ENCODE assay signal across 20 cellular contexts in genomic region chr6:84017709-84018452, GRCh38. TPM values are rescaled to one million over a fixed set of nuclear protein-coding genes. Genes with fewer than 3 reads are reported as not detected.
DNase-seq lines count a peak whose midpoint lies in the region; ATAC-seq and TF ChIP-seq lines count a peak whose summit lies in the region.
"Had no signal": no experiment of that assay in that cellular context is flagged by ENCODE, and none has a peak within 500 bp of the region (broad histone marks: within the 10 kb centered on the region; RNA-seq: fewer than 3 reads in every experiment).

No MANE protein-coding gene starts in this region.

- H3K9me3 Mint-ChIP-seq in stimulated activated naive CD8-positive, alpha-beta T cell treated with anti-CD3 and anti-CD28 coated beads, Interleukin-15, amount 100 ng/mL, for 72 hours = no peaks in the 10 kb centered on the region
- H3K9me3 Mint-ChIP-seq: activated CD4-positive, alpha-beta memory T cell treated with anti-CD3 and anti-CD28 coated beads for 36 hours; activated naive CD8-positive, alpha-beta T cell treated with anti-CD3 and anti-CD28 coated beads for 36 hours; activated T-cell treated with anti-CD3 and anti-CD28 coated beads, Interleukin-2, amount 50 U/mL, for 4 hours; dendritic cell treated with granulocyte-macrophage colony-stimulating factor and Interleukin-4, amounts not matched to agents 40 ng/mL and 50 ng/mL, for 4 days; IgD-negative memory B cell had no signal

- 55 to 74% (median 68%) methylated on average over 1 of the region's 1 CpG for WGBS in spleen, 5 donors
- WGBS in esophagus squamous epithelium, 2 donors = 59 to 75% methylated on average over 1 of the region's 1 CpG

- no peak for TF ChIP-seq POLR2A in spleen (IDR thresholded peaks at IDR 0.05)
- no peak for TF ChIP-seq POLR2A in esophagus squamous epithelium (IDR thresholded peaks at IDR 0.05)

- H3K27ac Mint-ChIP-seq in stimulated activated naive CD8-positive, alpha-beta T cell treated with anti-CD3 and anti-CD28 coated beads, Interleukin-15, amount 100 ng/mL, for 72 hours = no peak overlapping the region
- H3K27ac Mint-ChIP-seq: activated CD4-positive, alpha-beta memory T cell treated with anti-CD3 and anti-CD28 coated beads for 36 hours; activated naive CD8-positive, alpha-beta T cell treated with anti-CD3 and anti-CD28 coated beads for 36 hours; dendritic cell treated with granulocyte-macrophage colony-stimulating factor and Interleukin-4, amounts not matched to agents 40 ng/mL and 50 ng/mL, for 4 days; IgD-negative memory B cell; naive B cell had no signal

- no peaks in the 10 kb centered on the region for H3K4me1 Mint-ChIP-seq in stimulated activated naive CD8-positive, alpha-beta T cell treated with anti-CD3 and anti-CD28 coated beads, Interleukin-15, amount 100 ng/mL, for 72 hours
- H3K4me1 Mint-ChIP-seq: activated naive CD8-positive, alpha-beta T cell treated with anti-CD3 and anti-CD28 coated beads for 36 hours; IgD-negative memory B cell; naive B cell had no signal

- DNase-seq in GM06990 (ENCODE audit: extremely low read depth, insufficient read length) = peak; percentile 8
- DNase-seq in posterior vena cava (ENCODE audit: low spot score) = no peak
- no peak for DNase-seq in spleen
- DNase-seq in esophagus squamous epithelium (lab: John Stamatoyannopoulos, UW) = no peak
- no peak for DNase-seq in stimulated activated naive CD8-positive, alpha-beta T cell treated with anti-CD3 and anti-CD28 coated beads, Interleukin-15, amount 100 ng/mL, for 72 hours
- DNase-seq: activated CD4-positive, alpha-beta memory T cell treated with anti-CD3 and anti-CD28 coated beads for 36 hours; activated naive CD8-positive, alpha-beta T cell treated with anti-CD3 and anti-CD28 coated beads for 36 hours; activated T-cell treated with anti-CD3 and anti-CD28 coated beads, Interleukin-2, amount 50 U/mL, for 4 hours; lower lobe of right lung; MV-4-11; naive B cell; NCI-H2029 treated with DMSO at 0.1 percent for 48 hours; posterior cingulate gyrus had no signal

- TF ChIP-seq CTCF in GM06990 (IDR thresholded peaks at IDR 0.05; ENCODE audit: insufficient read depth, low read length, poor library complexity, severe bottlenecking) = no peak
- no peak for TF ChIP-seq CTCF in spleen (IDR thresholded peaks at IDR 0.05 in 8 of 11, conservative IDR thresholded peaks at IDR 0.05 in 3 of 11)
- no peak for TF ChIP-seq CTCF in esophagus squamous epithelium (IDR thresholded peaks at IDR 0.05)

- H3K27me3 Mint-ChIP-seq in stimulated activated naive CD8-positive, alpha-beta T cell treated with anti-CD3 and anti-CD28 coated beads, Interleukin-15, amount 100 ng/mL, for 72 hours = peaks cover 6% of the 10 kb centered on the region
- H3K27me3 Mint-ChIP-seq: dendritic cell treated with granulocyte-macrophage colony-stimulating factor and Interleukin-4, amounts not matched to agents 40 ng/mL and 50 ng/mL, for 4 days had no signal

- H3K4me1 ChIP-seq in spleen = no peaks in the 10 kb centered on the region
- H3K4me1 ChIP-seq in esophagus squamous epithelium = no peaks in the 10 kb centered on the region
- H3K4me1 ChIP-seq: lower lobe of right lung had no signal

- no peaks in the 10 kb centered on the region for H3K27me3 ChIP-seq in GM06990 (replicated peaks; ENCODE audit: control insufficient read depth, insufficient read depth, low read length)
- H3K27me3 ChIP-seq in spleen (replicated peaks in 1 of 7) = peaks cover 0 to 11% (median 0%) of the 10 kb centered on the region in 7 donors
- H3K27me3 ChIP-seq in esophagus squamous epithelium = no peaks in the 10 kb centered on the region

- H3K4me3 ChIP-seq in GM06990 (replicated peaks; ENCODE audit: low read depth, low read length) (no peak overlapping the region), spleen (no peak overlapping the region), esophagus squamous epithelium (no peak overlapping the region)
- H3K4me3 ChIP-seq: lower lobe of right lung, smooth muscle cell had no signal

- H3K9me3 ChIP-seq in spleen (no peaks in the 10 kb centered on the region), esophagus squamous epithelium (no peaks in the 10 kb centered on the region)
- H3K9me3 ChIP-seq: lower lobe of right lung had no signal

- no peaks in the 10 kb centered on the region for H3K36me3 ChIP-seq in GM06990 (ENCODE audit: control insufficient read depth, insufficient read depth, low read length)
- H3K36me3 ChIP-seq in spleen = no peaks in the 10 kb centered on the region
- no peaks in the 10 kb centered on the region for H3K36me3 ChIP-seq in esophagus squamous epithelium
- H3K36me3 ChIP-seq: lower lobe of right lung had no signal

- intact Hi-C loops in posterior vena cava (cut with DNase I) (no loop called here), spleen (cut with DNase I; ENCODE audit: low total_unique reads) (no loop called here), esophagus squamous epithelium (cut with DNase I) (no loop called here)

- H3K4me3 Mint-ChIP-seq in stimulated activated naive CD8-positive, alpha-beta T cell treated with anti-CD3 and anti-CD28 coated beads, Interleukin-15, amount 100 ng/mL, for 72 hours = no peak overlapping the region
- H3K4me3 Mint-ChIP-seq: activated CD4-positive, alpha-beta memory T cell treated with anti-CD3 and anti-CD28 coated beads for 36 hours; activated naive CD8-positive, alpha-beta T cell treated with anti-CD3 and anti-CD28 coated beads for 36 hours; activated T-cell treated with anti-CD3 and anti-CD28 coated beads, Interleukin-2, amount 50 U/mL, for 4 hours; dendritic cell treated with granulocyte-macrophage colony-stimulating factor and Interleukin-4, amounts not matched to agents 40 ng/mL and 50 ng/mL, for 4 days; IgD-negative memory B cell; naive B cell had no signal

- H3K27ac ChIP-seq in spleen (no peak overlapping the region), esophagus squamous epithelium (no peak overlapping the region)
- H3K27ac ChIP-seq: 22Rv1, lower lobe of right lung had no signal

- ATAC-seq in GM19035 (IDR thresholded peaks at IDR 0.05; ENCODE audit: unreplicated experiment) = peak; percentile 80
- ATAC-seq in HG02588 (IDR thresholded peaks at IDR 0.05; ENCODE audit: unreplicated experiment) = peak; percentile 60
- peak; percentile 66 for ATAC-seq in HG03457 (IDR thresholded peaks at IDR 0.05; ENCODE audit: unreplicated experiment)
- ATAC-seq in stimulated activated naive CD8-positive, alpha-beta T cell treated with anti-CD3 and anti-CD28 coated beads, Interleukin-15, amount 100 ng/mL, for 72 hours = no peak
- ATAC-seq: activated T-cell treated with anti-CD3 and anti-CD28 coated beads, Interleukin-2, amount 50 U/mL, for 4 hours; lower lobe of right lung had no signal

RNA-seq across cellular contexts. Expression of gene MRAP2, which starts 15.7 kb away (rescaled TPM):
- 1 to 10 TPM; 2.3 to 3.7 TPM for total RNA-seq in posterior vena cava
- total RNA-seq in spleen = 10 to 100 TPM in 3 of 7 donors, 1 to 10 TPM in 3, under 1 TPM in 1; 0.97 to 21.8 (median 7.1) TPM
- polyA plus RNA-seq in spleen = 1 to 10 TPM; 1.3 to 3.5 (median 1.3) TPM
- 1 to 10 TPM in 2 of 4 donors, under 1 TPM in 2; 0.70 to 5.4 (median 1.4) TPM for total RNA-seq in esophagus squamous epithelium
- total RNA-seq: activated CD4-positive, alpha-beta memory T cell treated with anti-CD3 and anti-CD28 coated beads for 36 hours; activated naive CD8-positive, alpha-beta T cell treated with anti-CD3 and anti-CD28 coated beads for 36 hours; activated T-cell treated with anti-CD3 and anti-CD28 coated beads, Interleukin-2, amount 50 U/mL, for 4 hours had no signal
- polyA plus RNA-seq: IgD-negative memory B cell had no signal
